14 cellular contexts compared by ENCODE assay signal in the genomic region with DNA sequence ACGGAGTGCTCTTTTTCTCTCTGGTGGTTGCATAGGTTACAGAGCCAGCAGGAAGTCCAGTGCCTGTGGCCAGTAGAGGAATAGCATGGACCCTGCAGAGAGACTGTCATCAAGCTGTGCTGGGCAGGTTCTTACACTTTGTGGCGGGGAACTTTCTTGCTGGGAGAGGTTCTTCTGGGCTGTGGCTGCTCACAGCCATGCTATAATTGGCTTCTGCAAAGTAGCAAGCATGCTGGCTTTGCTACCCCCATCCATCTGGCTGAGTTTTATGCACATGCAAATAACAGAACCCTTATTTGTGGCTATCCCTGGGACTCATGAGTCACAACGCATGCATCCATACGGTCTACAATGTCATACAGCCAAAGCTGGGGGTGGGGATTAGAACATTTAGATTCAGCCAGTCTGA.
DNase-seq lines count a peak whose midpoint lies in the region; ATAC-seq, FAIRE-seq and TF ChIP-seq lines count a peak whose summit lies in the region.
"Had no signal": no experiment of that assay in that cellular context is flagged by ENCODE, and none has a peak within 500 bp of the region (broad histone marks: within the 10 kb centered on the region; RNA-seq: fewer than 3 reads in every experiment).

No MANE protein-coding gene starts in this region.

- no peak overlapping the region for H3K9ac ChIP-seq in astrocyte (ENCODE audit: low read length)
- H3K9ac ChIP-seq: BLaER1 treated with 17β-estradiol and CSF1 and Interleukin-3, amounts not matched to agents 10 nM and 100 nM had no signal

- H3K79me2 ChIP-seq in astrocyte (ENCODE audit: insufficient read depth, low read length), result no peaks in the 10 kb centered on the region

- no peak overlapping the region for H3K27ac ChIP-seq in breast epithelium
- H3K27ac ChIP-seq in astrocyte (ENCODE audit: low read depth, low read length), result no peak overlapping the region
- H3K27ac ChIP-seq in right cardiac atrium (ENCODE audit: low read length), result peak overlapping the region; percentile 59
- H3K27ac ChIP-seq in pancreas, result no peak overlapping the region
- H3K27ac ChIP-seq: BLaER1 treated with 17β-estradiol and CSF1 and Interleukin-3, amounts not matched to agents 10 nM and 100 nM; PC-9; thoracic aorta had no signal

- H3K4me1 Mint-ChIP-seq in MCF 10A (ENCODE audit: insufficient read depth, unreplicated experiment), result peaks cover 21% of the 10 kb centered on the region
- H3K4me1 Mint-ChIP-seq in astrocyte (ENCODE audit: low read depth, unreplicated experiment), result peaks cover 47% of the 10 kb centered on the region

- no peaks in the 10 kb centered on the region for H3K36me3 ChIP-seq in breast epithelium
- no peaks in the 10 kb centered on the region for H3K36me3 ChIP-seq in astrocyte (ENCODE audit: insufficient read depth, low read length)
- no peaks in the 10 kb centered on the region for H3K36me3 ChIP-seq in pancreas
- H3K36me3 ChIP-seq: BLaER1 treated with 17β-estradiol and CSF1 and Interleukin-3, amounts not matched to agents 10 nM and 100 nM; thoracic aorta had no signal

- ATAC-seq in right cardiac atrium (peak; percentile 32 to 43), pancreas (no peak)

- no TSS peak for BruUV-seq in MCF 10A (replicated peaks; lab: Mats Ljungman, UMichigan)

- 47% methylated on average over 4 of the region's 4 CpGs for WGBS in right cardiac atrium
- 80 to 95% methylated on average over 4 of the region's 4 CpGs for WGBS in pancreas, 2 donors

- TF ChIP-seq CTCF in MCF 10A (IDR thresholded peaks at IDR 0.05; ENCODE audit: unreplicated experiment), result no peak
- no peak for TF ChIP-seq CTCF in breast epithelium (IDR thresholded peaks at IDR 0.05)
- TF ChIP-seq CTCF in astrocyte (IDR thresholded peaks at IDR 0.05; ENCODE audit: insufficient read depth, low read depth, low read length), result no peak
- TF ChIP-seq CTCF in pancreas (IDR thresholded peaks at IDR 0.05), result no peak

- no peak overlapping the region for H3K4me3 ChIP-seq in breast epithelium
- H3K4me3 ChIP-seq in astrocyte (ENCODE audit: insufficient read depth, low read depth, low read length), result no peak overlapping the region
- H3K4me3 ChIP-seq in right cardiac atrium (ENCODE audit: low read length), result no peak overlapping the region
- no peak overlapping the region for H3K4me3 ChIP-seq in pancreas
- H3K4me3 ChIP-seq: BLaER1 treated with 17β-estradiol and CSF1 and Interleukin-3, amounts not matched to agents 10 nM and 100 nM; PC-9; thoracic aorta had no signal

- no peaks in the 10 kb centered on the region for H3K27me3 ChIP-seq in breast epithelium
- H3K27me3 ChIP-seq in astrocyte (ENCODE audit: insufficient read depth, low read length), result no peaks in the 10 kb centered on the region
- no peaks in the 10 kb centered on the region for H3K27me3 ChIP-seq in right cardiac atrium (ENCODE audit: control insufficient read depth, insufficient read depth)
- H3K27me3 ChIP-seq in pancreas, result no peaks in the 10 kb centered on the region
- H3K27me3 ChIP-seq: BLaER1 treated with 17β-estradiol and CSF1 and Interleukin-3, amounts not matched to agents 10 nM and 100 nM had no signal

- no peak overlapping the region for H2AFZ ChIP-seq in astrocyte (ENCODE audit: low read depth, low read length)
- H2AFZ ChIP-seq: PC-9 had no signal

- H3K9me3 ChIP-seq in breast epithelium, result no peaks in the 10 kb centered on the region
- H3K9me3 ChIP-seq in astrocyte (ENCODE audit: insufficient read depth, low read depth, low read length), result no peaks in the 10 kb centered on the region
- no peaks in the 10 kb centered on the region for H3K9me3 ChIP-seq in right cardiac atrium (ENCODE audit: control insufficient read depth, low read length)
- H3K9me3 ChIP-seq in pancreas, result no peaks in the 10 kb centered on the region
- H3K9me3 ChIP-seq: BLaER1 treated with 17β-estradiol and CSF1 and Interleukin-3, amounts not matched to agents 10 nM and 100 nM; thoracic aorta had no signal

- POLR2A ChIA-PET in MCF 10A (lab: Yijun Ruan, JAX), result no interaction called here

- DNase-seq in MCF 10A (ENCODE audit: unreplicated experiment) (peak; percentile 21), breast epithelium (ENCODE audit: low spot score in 2 of 2) (no peak), astrocyte (ENCODE audit: low read depth) (peak; percentile 78), right cardiac atrium (no peak), urothelium cell line (ENCODE audit: low spot score) (peak; percentile 32), pancreas (no peak), NAMALWA (ENCODE audit: low spot score) (no peak)
- no peak for DNase-seq in stimulated activated CD4-positive, alpha-beta T cell treated with anti-CD3 and anti-CD28 coated beads, Interleukin-12 subunit alpha, Interleukin-12 subunit beta, amount 100 ng/mL, for 4 hours
- DNase-seq: activated CD4-positive, alpha-beta T cell treated with anti-CD3 and anti-CD28 coated beads, Interleukin-2, amount 50 U/mL, for 48 hours; KG1; PC-9 had no signal

- no peaks in the 10 kb centered on the region for H4K20me1 ChIP-seq in astrocyte (ENCODE audit: insufficient read depth, low read length)
- H4K20me1 ChIP-seq: BLaER1 treated with 17β-estradiol and CSF1 and Interleukin-3, amounts not matched to agents 10 nM and 100 nM had no signal

- no peak for TF ChIP-seq POLR2A in breast epithelium (IDR thresholded peaks at IDR 0.05)

- H3K36me3 Mint-ChIP-seq in MCF 10A (ENCODE audit: insufficient read depth, unreplicated experiment), result no peaks in the 10 kb centered on the region
- H3K36me3 Mint-ChIP-seq in astrocyte (ENCODE audit: low read depth, unreplicated experiment), result no peaks in the 10 kb centered on the region

- H3K4me3 Mint-ChIP-seq in MCF 10A (ENCODE audit: unreplicated experiment) (no peak overlapping the region), astrocyte (ENCODE audit: unreplicated experiment) (no peak overlapping the region)

- intact Hi-C loops in MCF 10A (cut with micrococcal nuclease) (no loop called here), breast epithelium (cut with DNase I; ENCODE audit: low total_unique reads) (no loop called here), right cardiac atrium (cut with DNase I) (no loop called here), pancreas (cut with DNase I) (no loop called here)

- CTCF ChIA-PET in MCF 10A (lab: Yijun Ruan, JAX), result no interaction called here

- peak overlapping the region; percentile 62 for H3K4me2 ChIP-seq in astrocyte (ENCODE audit: low read length)
- H3K4me2 ChIP-seq: BLaER1 treated with 17β-estradiol and CSF1 and Interleukin-3, amounts not matched to agents 10 nM and 100 nM; PC-9 had no signal

- H3K27me3 Mint-ChIP-seq in MCF 10A (ENCODE audit: insufficient read depth, unreplicated experiment) (no peaks in the 10 kb centered on the region), astrocyte (ENCODE audit: low read depth, unreplicated experiment) (no peaks in the 10 kb centered on the region)

- no peaks in the 10 kb centered on the region for H3K9me3 Mint-ChIP-seq in MCF 10A (ENCODE audit: unreplicated experiment)
- H3K9me3 Mint-ChIP-seq in astrocyte (ENCODE audit: unreplicated experiment), result no peaks in the 10 kb centered on the region

- H3K27ac Mint-ChIP-seq in MCF 10A (ENCODE audit: low read depth, unreplicated experiment) (no peak overlapping the region), astrocyte (ENCODE audit: unreplicated experiment) (no peak overlapping the region)

- H3K4me1 ChIP-seq in breast epithelium (no peaks in the 10 kb centered on the region), astrocyte (ENCODE audit: insufficient read depth, low read length) (peaks cover 16% of the 10 kb centered on the region), right cardiac atrium (ENCODE audit: control insufficient read depth, insufficient read depth, low read length) (peaks cover 7% of the 10 kb centered on the region), pancreas (peaks cover 5 to 18% (median 9%) of the 10 kb centered on the region in 3 donors)

- FAIRE-seq in astrocyte (lab: Jason Lieb, UNC), result peak; percentile 34
- FAIRE-seq in urothelium cell line (lab: Jason Lieb, UNC), result no peak
- FAIRE-seq in pancreas (lab: Jason Lieb, UNC), result no peak
- FAIRE-seq: colon had no signal

Comparison
In these comparisons a context has a peak if more than half of its experiments do, and no peak if none do; other contexts are left out.
1. DNase-seq: peak in MCF 10A (single experiment), astrocyte (single experiment) and urothelium cell line (single experiment); none in breast epithelium (0 of 2), right cardiac atrium (0 of 3), pancreas (0 of 6), NAMALWA (single experiment) and stimulated activated CD4-positive, alpha-beta T cell treated with anti-CD3 and anti-CD28 coated beads, Interleukin-12 subunit alpha, Interleukin-12 subunit beta, amount 100 ng/mL, for 4 hours (single experiment).
2. ATAC-seq: peak in right cardiac atrium (2 of 2); none in pancreas (0 of 4).